Comparison of ENCODE assay signal across 8 cellular contexts in genomic region chr9:125889524-125890473, GRCh38.
DNase-seq lines count a peak whose midpoint lies in the region; ATAC-seq and TF ChIP-seq lines count a peak whose summit lies in the region.

No MANE protein-coding gene starts in this region.

- no peaks in the 10 kb centered on the region for H3K36me3 ChIP-seq in prostate gland
- H3K36me3 ChIP-seq in Karpas-422 (ENCODE audit: insufficient read depth, low read length), result no peaks in the 10 kb centered on the region

- in situ Hi-C loops in G401 (cut with HindIII; ENCODE audit: low sequenced_read_pairs) (no loop called here), astrocyte of the cerebellum (cut with HindIII; ENCODE audit: low sequenced_read_pairs) (no loop called here)

- no peak for TF ChIP-seq POLR2A in prostate gland (IDR thresholded peaks at IDR 0.05)

- H3K4me1 ChIP-seq in prostate gland (replicated peaks), result peaks cover 5% of the 10 kb centered on the region
- no peaks in the 10 kb centered on the region for H3K4me1 ChIP-seq in Karpas-422 (ENCODE audit: low read length)

- no peak overlapping the region for H3K9ac ChIP-seq in Karpas-422 (ENCODE audit: low read length)

- intact Hi-C loops in prostate gland (cut with DNase I), result loop anchor here (5.0 kb wide), 1 partner anchor 142 kb away; the partner anchor contains the start of gene PBX3

- TF ChIP-seq CTCF in astrocyte of the cerebellum (IDR thresholded peaks at IDR 0.05; ENCODE audit: low read depth, low read length, missing control alignments) (no peak), prostate gland (IDR thresholded peaks at IDR 0.05) (no peak)

- H3K4me3 Mint-ChIP-seq in T-cell, result peak overlapping the region; percentile 69 to 89 (median 73)

- ATAC-seq in HG03159 (IDR thresholded peaks at IDR 0.05; ENCODE audit: unreplicated experiment), result peak; percentile 54
- ATAC-seq in T-cell (replicated peaks in 1 of 4), result peak; percentile 83 to 91 (median 88)

- peak; percentile 55 for DNase-seq in G401 (ENCODE audit: low spot score)
- peak; percentile 2 to 51 (median 27) for DNase-seq in T-cell
- DNase-seq in astrocyte of the cerebellum (ENCODE audit: low read depth), result peak; percentile 53
- DNase-seq in hepatic stellate cell (ENCODE audit: low spot score), result peak; percentile 13
- no peak for DNase-seq in prostate gland (ENCODE audit: low spot score)
- no peak for DNase-seq in 8988T
- no peak for DNase-seq in Karpas-422

- H3K27ac Mint-ChIP-seq in T-cell, result peak overlapping the region in 1 of 2 donors; percentile 27

- H3K4me3 ChIP-seq in astrocyte of the cerebellum (ENCODE audit: low read depth, low read length) (peak overlapping the region; percentile 45), prostate gland (peak overlapping the region; percentile 38), Karpas-422 (ENCODE audit: low read length) (no peak overlapping the region)

- WGBS in prostate gland, result 4% methylated on average over 70 of the region's 70 CpGs

- no peaks in the 10 kb centered on the region for H3K36me3 Mint-ChIP-seq in T-cell

- peaks cover 13 to 27% of the 10 kb centered on the region in 2 donors for H3K27me3 Mint-ChIP-seq in T-cell

- no peaks in the 10 kb centered on the region for H3K9me2 ChIP-seq in Karpas-422 (replicated peaks; ENCODE audit: insufficient read depth, low read length)

- no peak overlapping the region for H2AFZ ChIP-seq in Karpas-422 (ENCODE audit: low read length)

- peaks cover 11 to 16% (median 14%) of the 10 kb centered on the region in 3 donors for H3K4me1 Mint-ChIP-seq in T-cell

- H4K20me1 ChIP-seq in Karpas-422 (ENCODE audit: insufficient read depth, low read depth, low read length), result peaks cover 13% of the 10 kb centered on the region; the same call in 1 of the 2 replicates

- no peaks in the 10 kb centered on the region for H3K79me2 ChIP-seq in Karpas-422 (ENCODE audit: low read length)

- CTCF ChIA-PET in T-cell (lab: Charles Lee), result no interaction called here

- H3K27ac ChIP-seq in prostate gland (peak overlapping the region; percentile 46 to 47), Karpas-422 (ENCODE audit: low read length) (no peak overlapping the region)

- no peak overlapping the region for H3K4me2 ChIP-seq in Karpas-422 (ENCODE audit: low read depth, low read length, poor library complexity, severe bottlenecking)

- no peaks in the 10 kb centered on the region for H3K9me3 ChIP-seq in prostate gland
- H3K9me3 ChIP-seq in Karpas-422 (ENCODE audit: low read length), result no peaks in the 10 kb centered on the region

- no peaks in the 10 kb centered on the region for H3K27me3 ChIP-seq in prostate gland (replicated peaks; ENCODE audit: insufficient read depth)
- H3K27me3 ChIP-seq in Karpas-422 (ENCODE audit: low read length), result no peaks in the 10 kb centered on the region

- H3K9me3 Mint-ChIP-seq in T-cell, result no peaks in the 10 kb centered on the region

- POLR2A ChIA-PET in T-cell (lab: Charles Lee), result interaction anchor here in 1 of 2 donors (0.6 kb wide), 1 partner anchor 305 kb away, joined by 6 read pairs; no protein-coding TSS in a partner anchor

Comparison
In these comparisons a context has a peak if more than half of its experiments do, and no peak if none do; other contexts are left out.
1. DNase-seq: peak in G401 (single experiment), T-cell (34 of 34), astrocyte of the cerebellum (single experiment) and hepatic stellate cell (single experiment); none in prostate gland (single experiment), 8988T (single experiment) and Karpas-422 (single experiment).